Comparison of ENCODE assay signal across 16 cellular contexts in genomic region chr7:67654622-67655021, GRCh38.
"Had no signal": no experiment of that assay in that cellular context is flagged by ENCODE, and none has a peak within 500 bp of the region (broad histone marks: within the 10 kb centered on the region; RNA-seq: fewer than 3 reads in every experiment).

No MANE protein-coding gene starts in this region.

- H3K27me3 ChIP-seq: neural progenitor cell, pancreas, right lobe of liver, stomach, vagina had no signal

- H3K4me2 ChIP-seq: neural progenitor cell had no signal

- H3K4me3 ChIP-seq: dorsolateral prefrontal cortex, neural progenitor cell, pancreas, right lobe of liver, skin epidermis, stomach, vagina had no signal

- H3K4me1 ChIP-seq: neural progenitor cell, pancreas, right lobe of liver, vagina had no signal

- H3K27ac ChIP-seq: dorsolateral prefrontal cortex, neural progenitor cell, pancreas, right lobe of liver, skin epidermis, stomach, vagina had no signal

- H3K36me3 ChIP-seq: neural progenitor cell, pancreas, right lobe of liver, stomach, vagina had no signal

- H2AFZ ChIP-seq: neural progenitor cell had no signal

- H3K9me3 ChIP-seq: pancreas, right lobe of liver, stomach, vagina had no signal

- ATAC-seq: left lobe of liver; natural killer cell treated with Interleukin-12 subunit alpha and Interleukin-12 subunit beta and Interleukin-15 and Interleukin-18, amount 100 ng/mL, for 72 hours; pancreas; right lobe of liver had no signal

- H3K9ac ChIP-seq: neural progenitor cell had no signal

- DNase-seq: cortex of kidney; dorsolateral prefrontal cortex; effector CD8-positive, alpha-beta T cell; hypothalamus; mammary epithelial cell; nucleus accumbens; pancreas; right lobe of liver; stimulated activated CD4-positive, alpha-beta T cell treated with anti-CD3 and anti-CD28 coated beads, Interleukin-12 subunit alpha, Interleukin-12 subunit beta, amount 100 ng/mL, for 4 hours; stimulated activated naive CD4-positive, alpha-beta T cell; stomach had no signal
